ENCODE assay signal across 1 cellular context in the genomic region with DNA sequence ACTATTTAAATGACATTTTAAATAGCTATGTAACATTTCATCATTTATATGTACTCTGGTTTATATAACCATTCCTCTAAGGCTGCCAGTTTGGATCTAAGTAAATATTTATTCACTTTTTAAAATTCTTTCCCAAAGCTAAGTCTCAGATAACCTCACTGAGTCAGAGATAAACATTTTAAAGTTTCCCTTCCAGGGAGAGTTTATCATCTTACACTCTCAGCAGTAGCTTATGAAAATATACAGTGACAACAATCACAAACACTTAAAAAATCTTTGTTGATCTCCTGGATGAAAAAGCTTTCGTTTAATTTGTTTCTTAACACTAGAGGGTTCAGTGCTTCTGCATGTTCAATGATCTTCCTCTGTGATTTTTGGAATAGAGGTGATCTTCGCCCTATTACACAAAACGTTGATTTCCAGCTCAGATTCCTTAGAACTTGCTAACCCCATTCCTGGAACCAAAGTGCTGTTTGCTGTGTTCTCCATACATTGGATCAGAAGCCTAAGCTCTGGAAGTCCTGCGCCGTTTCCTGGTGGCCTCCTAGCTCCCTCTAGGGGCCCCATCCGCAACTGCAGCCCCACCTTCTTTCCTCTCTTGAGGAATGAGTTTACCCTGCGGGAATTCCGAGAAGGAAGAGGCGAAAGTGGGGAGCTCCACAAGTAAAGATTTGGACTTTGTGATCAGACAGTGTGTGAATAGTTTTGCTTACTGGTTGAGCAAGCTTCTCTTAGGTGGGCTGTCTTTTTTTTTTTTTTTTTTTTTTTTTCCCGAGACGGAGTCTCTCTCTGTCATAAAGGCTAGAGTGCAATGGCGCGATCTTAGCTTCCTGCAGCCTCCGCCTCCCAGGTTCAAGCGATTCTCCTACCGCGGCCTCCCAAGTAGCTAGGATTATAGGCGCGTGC.
TF ChIP-seq lines count a peak whose summit lies in the region.

No MANE protein-coding gene starts in this region.

TF ChIP-seq in HEK293, 187 proteins besides CTCF, POLR2A, EP300 and RAD21 (continued from another document):
- TF ChIP-seq, protein P1, sequence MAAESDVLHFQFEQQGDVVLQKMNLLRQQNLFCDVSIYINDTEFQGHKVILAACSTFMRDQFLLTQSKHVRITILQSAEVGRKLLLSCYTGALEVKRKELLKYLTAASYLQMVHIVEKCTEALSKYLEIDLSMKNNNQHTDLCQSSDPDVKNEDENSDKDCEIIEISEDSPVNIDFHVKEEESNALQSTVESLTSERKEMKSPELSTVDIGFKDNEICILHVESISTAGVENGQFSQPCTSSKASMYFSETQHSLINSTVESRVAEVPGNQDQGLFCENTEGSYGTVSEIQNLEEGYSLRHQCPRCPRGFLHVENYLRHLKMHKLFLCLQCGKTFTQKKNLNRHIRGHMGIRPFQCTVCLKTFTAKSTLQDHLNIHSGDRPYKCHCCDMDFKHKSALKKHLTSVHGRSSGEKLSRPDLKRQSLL (tag by site-specific recombination; IDR thresholded peaks at IDR 0.05): no peak
- TF ChIP-seq, protein P2, sequence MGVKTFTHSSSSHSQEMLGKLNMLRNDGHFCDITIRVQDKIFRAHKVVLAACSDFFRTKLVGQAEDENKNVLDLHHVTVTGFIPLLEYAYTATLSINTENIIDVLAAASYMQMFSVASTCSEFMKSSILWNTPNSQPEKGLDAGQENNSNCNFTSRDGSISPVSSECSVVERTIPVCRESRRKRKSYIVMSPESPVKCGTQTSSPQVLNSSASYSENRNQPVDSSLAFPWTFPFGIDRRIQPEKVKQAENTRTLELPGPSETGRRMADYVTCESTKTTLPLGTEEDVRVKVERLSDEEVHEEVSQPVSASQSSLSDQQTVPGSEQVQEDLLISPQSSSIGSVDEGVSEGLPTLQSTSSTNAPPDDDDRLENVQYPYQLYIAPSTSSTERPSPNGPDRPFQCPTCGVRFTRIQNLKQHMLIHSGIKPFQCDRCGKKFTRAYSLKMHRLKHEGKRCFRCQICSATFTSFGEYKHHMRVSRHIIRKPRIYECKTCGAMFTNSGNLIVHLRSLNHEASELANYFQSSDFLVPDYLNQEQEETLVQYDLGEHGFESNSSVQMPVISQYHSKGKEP (tag by site-specific recombination; IDR thresholded peaks at IDR 0.05): no peak
- TF ChIP-seq ZNF37A (tag by site-specific recombination; IDR thresholded peaks at IDR 0.05) (no peak), ZNF654 (tag by site-specific recombination; IDR thresholded peaks at IDR 0.05; ENCODE audit: low read depth) (peak; percentile 28; the same call in 1 of the 2 replicates), ZNF658 (tag by site-specific recombination; IDR thresholded peaks at IDR 0.05) (no peak), ZNF202 (tag by site-specific recombination; IDR thresholded peaks at IDR 0.05; ENCODE audit: borderline replicate concordance) (no peak), IKZF3 (tag by site-specific recombination; IDR thresholded peaks at IDR 0.05) (peak; percentile 45; the same call in 1 of the 2 replicates), GFI1B (tag by site-specific recombination; IDR thresholded peaks at IDR 0.05) (no peak), ZNF677 (tag by site-specific recombination; IDR thresholded peaks at IDR 0.05) (no peak), ZBTB21 (tag by site-specific recombination; IDR thresholded peaks at IDR 0.05) (no peak), SALL2 (tag by site-specific recombination; IDR thresholded peaks at IDR 0.05; ENCODE audit: borderline replicate concordance) (no peak), SETDB1 (IDR thresholded peaks at IDR 0.05; ENCODE audit: insufficient read length, low read length) (peak; percentile 66), ZNF707 (tag by site-specific recombination; IDR thresholded peaks at IDR 0.05) (peak; percentile 57), HOXA7 (CRISPR knock-in tag; IDR thresholded peaks at IDR 0.05; ENCODE audit: borderline replicate concordance) (no peak), ZFP41 (tag by site-specific recombination; IDR thresholded peaks at IDR 0.05; ENCODE audit: borderline replicate concordance) (no peak), ZNF394 (tag by site-specific recombination; IDR thresholded peaks at IDR 0.05; ENCODE audit: borderline replicate concordance) (no peak), HOXD13 (CRISPR knock-in tag; IDR thresholded peaks at IDR 0.05; ENCODE audit: borderline replicate concordance) (no peak), ZSCAN30 (tag by site-specific recombination; IDR thresholded peaks at IDR 0.05) (no peak), ZNF544 (tag by site-specific recombination; IDR thresholded peaks at IDR 0.05) (no peak), ZXDB (tag by site-specific recombination; IDR thresholded peaks at IDR 0.05) (no peak)
- TF ChIP-seq, protein P3, sequence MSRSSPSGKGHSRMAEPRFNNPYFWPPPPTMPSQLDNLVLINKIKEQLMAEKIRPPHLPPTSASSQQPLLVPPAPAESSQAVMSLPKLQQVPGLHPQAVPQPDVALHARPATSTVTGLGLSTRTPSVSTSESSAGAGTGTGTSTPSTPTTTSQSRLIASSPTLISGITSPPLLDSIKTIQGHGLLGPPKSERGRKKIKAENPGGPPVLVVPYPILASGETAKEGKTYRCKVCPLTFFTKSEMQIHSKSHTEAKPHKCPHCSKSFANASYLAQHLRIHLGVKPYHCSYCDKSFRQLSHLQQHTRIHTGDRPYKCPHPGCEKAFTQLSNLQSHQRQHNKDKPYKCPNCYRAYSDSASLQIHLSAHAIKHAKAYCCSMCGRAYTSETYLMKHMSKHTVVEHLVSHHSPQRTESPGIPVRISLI (tag by site-specific recombination; IDR thresholded peaks at IDR 0.05): no peak
- TF ChIP-seq, protein P4, sequence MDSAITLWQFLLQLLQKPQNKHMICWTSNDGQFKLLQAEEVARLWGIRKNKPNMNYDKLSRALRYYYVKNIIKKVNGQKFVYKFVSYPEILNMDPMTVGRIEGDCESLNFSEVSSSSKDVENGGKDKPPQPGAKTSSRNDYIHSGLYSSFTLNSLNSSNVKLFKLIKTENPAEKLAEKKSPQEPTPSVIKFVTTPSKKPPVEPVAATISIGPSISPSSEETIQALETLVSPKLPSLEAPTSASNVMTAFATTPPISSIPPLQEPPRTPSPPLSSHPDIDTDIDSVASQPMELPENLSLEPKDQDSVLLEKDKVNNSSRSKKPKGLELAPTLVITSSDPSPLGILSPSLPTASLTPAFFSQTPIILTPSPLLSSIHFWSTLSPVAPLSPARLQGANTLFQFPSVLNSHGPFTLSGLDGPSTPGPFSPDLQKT (IDR thresholded peaks at IDR 0.05; ENCODE audit: borderline replicate concordance, low read depth, low read length): no peak
- TF ChIP-seq, protein P5, sequence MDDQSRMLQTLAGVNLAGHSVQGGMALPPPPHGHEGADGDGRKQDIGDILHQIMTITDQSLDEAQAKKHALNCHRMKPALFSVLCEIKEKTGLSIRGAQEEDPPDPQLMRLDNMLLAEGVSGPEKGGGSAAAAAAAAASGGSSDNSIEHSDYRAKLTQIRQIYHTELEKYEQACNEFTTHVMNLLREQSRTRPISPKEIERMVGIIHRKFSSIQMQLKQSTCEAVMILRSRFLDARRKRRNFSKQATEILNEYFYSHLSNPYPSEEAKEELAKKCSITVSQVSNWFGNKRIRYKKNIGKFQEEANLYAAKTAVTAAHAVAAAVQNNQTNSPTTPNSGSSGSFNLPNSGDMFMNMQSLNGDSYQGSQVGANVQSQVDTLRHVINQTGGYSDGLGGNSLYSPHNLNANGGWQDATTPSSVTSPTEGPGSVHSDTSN (CRISPR knock-in tag; IDR thresholded peaks at IDR 0.05): no peak
